Comparison of ENCODE assay signal across 18 cellular contexts in the genomic region with DNA sequence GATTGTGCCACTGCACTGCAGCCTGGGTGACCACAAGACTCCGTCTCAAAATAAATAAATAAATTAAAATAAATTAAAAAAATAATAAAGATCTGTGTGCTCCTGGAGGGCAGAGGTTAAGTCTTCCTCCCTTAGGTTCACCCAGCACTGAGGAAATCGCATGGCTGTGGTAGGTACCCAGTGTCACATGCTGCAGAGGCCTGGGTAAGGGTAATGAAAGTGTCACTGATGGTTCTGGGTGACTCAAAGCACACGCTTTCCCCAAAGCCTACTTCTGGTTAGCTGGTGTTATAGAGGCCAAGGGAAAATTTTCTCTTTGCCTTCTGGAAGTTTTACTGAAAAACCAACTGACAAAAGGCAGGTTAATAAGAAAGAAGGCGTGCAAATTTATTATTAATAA.
"Had no signal": no experiment of that assay in that cellular context is flagged by ENCODE, and none has a peak within 500 bp of the region (broad histone marks: within the 10 kb centered on the region; RNA-seq: fewer than 3 reads in every experiment).

No MANE protein-coding gene starts in this region.

- H3K4me3 Mint-ChIP-seq: activated naive CD4-positive, alpha-beta T cell treated with anti-CD3 and anti-CD28 coated beads, Interleukin-2, amount 50 U/mL, for 24 hours; brain had no signal

- H3K27me3 Mint-ChIP-seq: activated naive CD4-positive, alpha-beta T cell treated with anti-CD3 and anti-CD28 coated beads, Interleukin-2, amount 50 U/mL, for 24 hours had no signal

- H3K27ac Mint-ChIP-seq: activated naive CD4-positive, alpha-beta T cell treated with anti-CD3 and anti-CD28 coated beads, Interleukin-2, amount 50 U/mL, for 24 hours; brain had no signal

- H3K36me3 Mint-ChIP-seq: activated naive CD4-positive, alpha-beta T cell treated with anti-CD3 and anti-CD28 coated beads, Interleukin-2, amount 50 U/mL, for 24 hours; brain had no signal

- H3K9me3 Mint-ChIP-seq: activated naive CD4-positive, alpha-beta T cell treated with anti-CD3 and anti-CD28 coated beads, Interleukin-2, amount 50 U/mL, for 24 hours had no signal

- DNase-seq: activated CD4-positive, CD25-positive, alpha-beta regulatory T cell; activated effector memory CD4-positive, alpha-beta T cell treated with Interleukin-2 at 50 U/mL for 16 hours; activated naive CD4-positive, alpha-beta T cell; activated T-cell treated with anti-CD3 and anti-CD28 coated beads for 4 hours; amygdala; MG63; NCI-H1092 treated with DMSO at 0.1 percent for 48 hours; NCI-H1436; NCI-H1694 treated with DMSO at 0.1 percent for 48 hours; NCI-H2029 treated with DMSO at 0.1 percent for 48 hours; NCI-H510A treated with DMSO at 0.1 percent for 48 hours; NCI-H69; Peyer's patch; Right ventricle myocardium superior; SJCRH30; SK-N-SH had no signal
